Comparison of ENCODE assay signal across 9 cellular contexts in the genomic region with DNA sequence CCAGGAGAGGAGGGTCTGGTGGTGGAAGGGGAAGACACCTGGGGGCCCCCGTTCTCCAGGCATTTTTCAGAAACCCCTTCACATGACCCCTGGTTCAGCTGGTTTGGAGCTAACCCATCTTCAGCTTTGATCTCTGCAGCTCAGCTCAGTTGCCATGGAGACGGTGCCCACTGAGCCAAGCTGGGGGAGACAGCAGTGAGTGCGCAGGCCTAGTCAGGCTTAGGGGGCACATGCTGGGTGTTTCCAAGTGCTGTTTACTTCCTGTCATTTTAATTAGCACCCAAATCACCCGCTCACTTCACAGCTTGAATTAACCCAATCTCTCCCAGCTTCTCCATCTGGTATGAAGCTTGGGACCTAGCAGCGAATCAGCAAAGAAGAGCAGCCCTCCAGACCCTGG. TPM values are rescaled to one million over a fixed set of nuclear protein-coding genes. Genes with fewer than 3 reads are reported as not detected.
DNase-seq lines count a peak whose midpoint lies in the region; ATAC-seq and TF ChIP-seq lines count a peak whose summit lies in the region.
"Had no signal": no experiment of that assay in that cellular context is flagged by ENCODE, and none has a peak within 500 bp of the region (broad histone marks: within the 10 kb centered on the region; RNA-seq: fewer than 3 reads in every experiment).

No MANE protein-coding gene starts in this region.

- TF ChIP-seq CTCF in OCI-LY1 (IDR thresholded peaks at IDR 0.05; ENCODE audit: low read length): no peak
- TF ChIP-seq CTCF in neural progenitor cell (IDR thresholded peaks at IDR 0.05): no peak
- TF ChIP-seq CTCF in esophagus squamous epithelium (IDR thresholded peaks at IDR 0.05): no peak

- H3K4me1 ChIP-seq in CD8-positive, alpha-beta memory T cell (ENCODE audit: insufficient read depth, low read length): peaks cover 95% of the 10 kb centered on the region
- H3K4me1 ChIP-seq in OCI-LY1 (ENCODE audit: insufficient read depth, low read length, severe bottlenecking): peaks cover 73% of the 10 kb centered on the region
- H3K4me1 ChIP-seq in neural progenitor cell: peaks cover 18% of the 10 kb centered on the region
- peaks cover 0 to 12% (median 0%) of the 10 kb centered on the region in 3 donors for H3K4me1 ChIP-seq in esophagus squamous epithelium

- no peaks in the 10 kb centered on the region for H3K9me2 ChIP-seq in OCI-LY1 (ENCODE audit: low read depth, low read length)

- peak overlapping the region; percentile 77 to 98 (median 94) for H3K27ac Mint-ChIP-seq in CD8-positive, alpha-beta memory T cell
- H3K27ac Mint-ChIP-seq in activated naive CD4-positive, alpha-beta T cell treated with anti-CD3 and anti-CD28 coated beads, Interleukin-2, amount 50 U/mL, for 72 hours: peak overlapping the region; percentile 60 to 93
- H3K27ac Mint-ChIP-seq in neural progenitor cell: peak overlapping the region; percentile 95

- H3K4me3 Mint-ChIP-seq in CD8-positive, alpha-beta memory T cell: peak overlapping the region; percentile 86 to 93 (median 90)
- H3K4me3 Mint-ChIP-seq in neural progenitor cell: peak overlapping the region; percentile 58

- H3K79me2 ChIP-seq in OCI-LY1 (ENCODE audit: insufficient read depth, low read length): no peaks in the 10 kb centered on the region
- H3K79me2 ChIP-seq in neural progenitor cell (ENCODE audit: low read depth): no peaks in the 10 kb centered on the region

- H3K4me2 ChIP-seq in OCI-LY1 (ENCODE audit: low read length) (peak overlapping the region; percentile 56), neural progenitor cell (peak overlapping the region; percentile 45)

- H3K9me3 ChIP-seq in CD8-positive, alpha-beta memory T cell (ENCODE audit: low read length): no peaks in the 10 kb centered on the region
- no peaks in the 10 kb centered on the region for H3K9me3 ChIP-seq in OCI-LY1 (ENCODE audit: low read length)
- no peaks in the 10 kb centered on the region for H3K9me3 ChIP-seq in neural progenitor cell (ENCODE audit: low read depth)
- no peaks in the 10 kb centered on the region for H3K9me3 ChIP-seq in esophagus squamous epithelium

- peak overlapping the region; percentile 36 for H3K4me3 ChIP-seq in CD8-positive, alpha-beta memory T cell (ENCODE audit: low read length)
- peak overlapping the region; percentile 26 for H3K4me3 ChIP-seq in OCI-LY1 (ENCODE audit: low read depth, low read length, poor library complexity, severe bottlenecking)
- no peak overlapping the region for H3K4me3 ChIP-seq in neural progenitor cell
- no peak overlapping the region for H3K4me3 ChIP-seq in esophagus squamous epithelium

- H2AFZ ChIP-seq in OCI-LY1 (ENCODE audit: low read length): no peak overlapping the region
- no peak overlapping the region for H2AFZ ChIP-seq in neural progenitor cell (replicated peaks)

- CTCF ChIA-PET in CD8-positive, alpha-beta memory T cell (lab: Charles Lee): interaction anchor here (1.0 to 3.6 kb wide), 10 partner anchors 10 to 259 kb away, joined by 3 to 22 read pairs (median 4); partner anchors contain the start of genes ANAPC16, ASCC1 and SPOCK2

- H3K9ac ChIP-seq in OCI-LY1 (ENCODE audit: low read length) (peak overlapping the region; percentile 43; the same call in 1 of the 2 replicates), neural progenitor cell (no peak overlapping the region)

- peaks cover 0 to 3% (median 0%) of the 10 kb centered on the region in 5 donors for H3K9me3 Mint-ChIP-seq in CD8-positive, alpha-beta memory T cell
- H3K9me3 Mint-ChIP-seq in activated naive CD4-positive, alpha-beta T cell treated with anti-CD3 and anti-CD28 coated beads, Interleukin-2, amount 50 U/mL, for 72 hours: no peaks in the 10 kb centered on the region
- no peaks in the 10 kb centered on the region for H3K9me3 Mint-ChIP-seq in neural progenitor cell

- H3K4me1 Mint-ChIP-seq in CD8-positive, alpha-beta memory T cell: peaks cover 86 to 97% (median 96%) of the 10 kb centered on the region in 3 donors
- H3K4me1 Mint-ChIP-seq in neural progenitor cell: peaks cover 35% of the 10 kb centered on the region

- peak; percentile 66 to 93 (median 85) for DNase-seq in CD8-positive, alpha-beta memory T cell
- no peak for DNase-seq in activated naive CD4-positive, alpha-beta T cell treated with anti-CD3 and anti-CD28 coated beads, Interleukin-2, amount 50 U/mL, for 72 hours (ENCODE audit: low spot score in 2 of 2)
- DNase-seq in neural progenitor cell (ENCODE audit: low spot score) (peak; percentile 72), esophagus squamous epithelium (lab: John Stamatoyannopoulos, UW) (no peak)
- DNase-seq: GDM1 had no signal

- intact Hi-C loops in esophagus squamous epithelium (cut with DNase I): no loop called here

- peaks cover 0 to 7% of the 10 kb centered on the region in 2 donors for H3K27me3 Mint-ChIP-seq in CD8-positive, alpha-beta memory T cell
- peaks cover 8% of the 10 kb centered on the region for H3K27me3 Mint-ChIP-seq in neural progenitor cell (ENCODE audit: insufficient read depth, low read depth)

- POLR2A ChIA-PET in CD8-positive, alpha-beta memory T cell (lab: Charles Lee): interaction anchor here (0.6 to 1.8 kb wide), 8 partner anchors 9 to 196 kb away, joined by 3 to 21 read pairs (median 5); partner anchors contain the start of gene SPOCK2

- 86% methylated on average over 4 of the region's 5 CpGs; no CpG with 5 or more reads in 1 of the 2 donors for WGBS in esophagus squamous epithelium, 2 donors

- no peak for ATAC-seq in activated naive CD4-positive, alpha-beta T cell treated with anti-CD3 and anti-CD28 coated beads, Interleukin-2, amount 50 U/mL, for 72 hours
- ATAC-seq in GM19023 (IDR thresholded peaks at IDR 0.05; ENCODE audit: unreplicated experiment) (no peak), HG02588 (IDR thresholded peaks at IDR 0.05; ENCODE audit: unreplicated experiment) (no peak), GM19467 (IDR thresholded peaks at IDR 0.05; ENCODE audit: unreplicated experiment) (no peak)

- H3K27ac ChIP-seq in CD8-positive, alpha-beta memory T cell (ENCODE audit: low read depth, low read length): peak overlapping the region; percentile 19
- H3K27ac ChIP-seq in OCI-LY1 (ENCODE audit: low read depth, low read length, poor library complexity, severe bottlenecking) (peak overlapping the region; percentile 81), neural progenitor cell (no peak overlapping the region), esophagus squamous epithelium (no peak overlapping the region)

- no peak for TF ChIP-seq POLR2A in esophagus squamous epithelium (IDR thresholded peaks at IDR 0.05)

- H3K36me3 Mint-ChIP-seq in CD8-positive, alpha-beta memory T cell: peaks cover 0 to 76% (median 13%) of the 10 kb centered on the region in 3 donors
- H3K36me3 Mint-ChIP-seq in activated naive CD4-positive, alpha-beta T cell treated with anti-CD3 and anti-CD28 coated beads, Interleukin-2, amount 50 U/mL, for 72 hours: peaks cover 0 to 44% of the 10 kb centered on the region in 2 donors
- H3K36me3 Mint-ChIP-seq in neural progenitor cell: no peaks in the 10 kb centered on the region

- H3K27me3 ChIP-seq in CD8-positive, alpha-beta memory T cell (ENCODE audit: insufficient read depth, low read length, poor library complexity, severe bottlenecking): no peaks in the 10 kb centered on the region
- H3K27me3 ChIP-seq in OCI-LY1 (ENCODE audit: insufficient read depth, low read length) (no peaks in the 10 kb centered on the region), neural progenitor cell (peaks cover 7% of the 10 kb centered on the region), esophagus squamous epithelium (peaks cover 0 to 9% (median 0%) of the 10 kb centered on the region in 4 donors)

- H4K20me1 ChIP-seq in OCI-LY1 (ENCODE audit: insufficient read depth, low read length): no peaks in the 10 kb centered on the region
- H4K20me1 ChIP-seq in neural progenitor cell (ENCODE audit: low read depth): no peaks in the 10 kb centered on the region

- H3F3A ChIP-seq in OCI-LY1 (ENCODE audit: insufficient read depth, low read length) (no peaks in the 10 kb centered on the region), neural progenitor cell (ENCODE audit: low read depth) (peaks cover 3% of the 10 kb centered on the region)

- H3K36me3 ChIP-seq in CD8-positive, alpha-beta memory T cell (ENCODE audit: insufficient read depth, low read length): peaks cover 22% of the 10 kb centered on the region
- H3K36me3 ChIP-seq in OCI-LY1 (ENCODE audit: insufficient read depth, low read length) (no peaks in the 10 kb centered on the region; the same call in 1 of the 2 replicates), neural progenitor cell (no peaks in the 10 kb centered on the region), esophagus squamous epithelium (no peaks in the 10 kb centered on the region)

RNA-seq across cellular contexts. Expression of gene SPOCK2, which starts 9.0 kb away (rescaled TPM):
- total RNA-seq in CD8-positive, alpha-beta memory T cell: 10 to 100 TPM; 63.0 to 69.2 TPM
- 202 TPM for polyA plus RNA-seq in CD8-positive, alpha-beta memory T cell
- 100 to 1,000 TPM; 170 to 209 TPM for total RNA-seq in activated naive CD4-positive, alpha-beta T cell treated with anti-CD3 and anti-CD28 coated beads, Interleukin-2, amount 50 U/mL, for 72 hours
- total RNA-seq in neural progenitor cell (ENCODE audit: low replicate concordance) (1.9 and 3.2 TPM in 2 replicates), esophagus squamous epithelium (1 to 10 TPM; 2.6 to 8.1 (median 5.0) TPM)

Comparison
In these comparisons a context has a peak if more than half of its experiments do, and no peak if none do; other contexts are left out.
1. DNase-seq: peak in CD8-positive, alpha-beta memory T cell (5 of 5) and neural progenitor cell (single experiment); none in activated naive CD4-positive, alpha-beta T cell treated with anti-CD3 and anti-CD28 coated beads, Interleukin-2, amount 50 U/mL, for 72 hours (0 of 2) and esophagus squamous epithelium (single experiment).
2. H3K27ac ChIP-seq: peak in CD8-positive, alpha-beta memory T cell (single experiment) and OCI-LY1 (single experiment); none in neural progenitor cell (single experiment) and esophagus squamous epithelium (0 of 4).
3. H3K4me3 ChIP-seq: peak in CD8-positive, alpha-beta memory T cell (single experiment) and OCI-LY1 (single experiment); none in neural progenitor cell (single experiment) and esophagus squamous epithelium (0 of 4).
4. RNA of gene SPOCK2, which starts 9.0 kb away (total RNA-seq): 170 to 209 TPM in activated naive CD4-positive, alpha-beta T cell treated with anti-CD3 and anti-CD28 coated beads, Interleukin-2, amount 50 U/mL, for 72 hours and 63.0 to 69.2 TPM in CD8-positive, alpha-beta memory T cell; 2.6 to 8.1 TPM in esophagus squamous epithelium and 1.9 to 3.2 TPM in neural progenitor cell; every median in the first group is over 4 times any median in the second.
5. Peak in every context shown above with its lines, with median percentiles within 50 percentile points of each other: H3K27ac Mint-ChIP-seq.